ENCODE assay signal across 1 cellular context in the genomic region with DNA sequence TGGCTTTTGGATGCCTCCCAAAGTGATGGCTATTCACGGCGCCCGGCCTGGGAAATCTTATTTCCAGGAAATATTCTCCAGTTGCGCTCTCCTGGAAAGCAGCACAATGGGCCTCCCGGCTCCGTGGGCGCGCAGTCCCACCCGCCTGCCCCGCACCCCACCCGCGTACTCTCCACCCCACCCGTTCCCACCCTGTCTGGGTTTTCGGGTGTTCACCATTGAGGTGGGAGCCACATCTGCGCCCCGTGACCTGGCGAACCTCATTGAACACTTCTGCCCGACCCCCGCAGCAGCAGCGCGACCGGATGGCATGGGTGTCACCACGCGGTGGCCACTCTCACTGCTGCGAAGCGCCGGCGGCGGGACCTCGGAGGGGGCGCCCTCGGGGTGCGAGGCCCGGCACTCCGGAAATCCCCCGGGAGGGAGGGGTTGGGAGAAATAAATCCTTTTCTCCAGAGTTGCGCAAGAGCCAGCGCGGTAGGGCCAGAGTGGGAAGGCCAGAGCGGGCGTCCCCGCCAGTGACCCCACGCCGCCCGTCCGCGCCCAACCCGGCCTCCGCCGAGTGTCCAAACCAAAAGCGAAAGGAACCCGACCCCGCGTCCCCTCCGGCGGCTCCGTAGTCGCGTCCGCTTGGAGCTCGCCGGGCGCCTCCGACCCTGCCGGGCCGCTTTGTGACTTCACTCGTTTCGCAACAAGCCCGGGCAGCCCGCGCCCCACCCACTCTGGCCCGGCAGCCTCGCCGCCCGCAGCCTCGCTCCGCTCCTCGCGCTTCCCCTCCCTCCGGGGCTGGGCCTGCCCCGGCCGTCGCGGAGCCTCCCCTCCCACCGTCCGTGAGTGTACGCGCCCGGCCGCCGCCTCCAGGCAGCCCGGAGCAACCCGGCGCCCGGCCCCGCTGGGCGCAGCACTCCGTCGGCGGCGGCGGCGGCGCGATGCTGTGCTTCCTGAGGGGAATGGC.
TF ChIP-seq lines count a peak whose summit lies in the region.

A gene with protein sequence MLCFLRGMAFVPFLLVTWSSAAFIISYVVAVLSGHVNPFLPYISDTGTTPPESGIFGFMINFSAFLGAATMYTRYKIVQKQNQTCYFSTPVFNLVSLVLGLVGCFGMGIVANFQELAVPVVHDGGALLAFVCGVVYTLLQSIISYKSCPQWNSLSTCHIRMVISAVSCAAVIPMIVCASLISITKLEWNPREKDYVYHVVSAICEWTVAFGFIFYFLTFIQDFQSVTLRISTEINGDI (plus strand): TSS at position 720 of the 955 bp plus-strand sequence. CDS start 210 bp downstream, at position 930.

TF ChIP-seq in K562, 482 proteins besides CTCF, POLR2A, EP300 and RAD21 (continued from another document and continues in another):
- TF ChIP-seq YY1 (IDR thresholded peaks at IDR 0.05; ENCODE audit: borderline replicate concordance in 1 of 3, control insufficient read depth in 1 of 3, extremely low read depth in 1 of 3, insufficient read depth in 3 of 3, insufficient read length in 1 of 3, insufficient replicate concordance in 2 of 3, low read depth in 1 of 3, low read length in 2 of 3) (peak in 2 of 3 experiments; percentile 48 to 66), ZNF140 (CRISPR knock-in tag; IDR thresholded peaks at IDR 0.05) (no peak), FOXK1 (CRISPR knock-in tag; IDR thresholded peaks at IDR 0.05; ENCODE audit: borderline replicate concordance) (no peak), POLR2G (IDR thresholded peaks at IDR 0.05; ENCODE audit: low read depth, low read length) (peak; percentile 96), HEY1 (CRISPR knock-in tag; IDR thresholded peaks at IDR 0.05; ENCODE audit: borderline replicate concordance) (0 out of 2 replicates have a peak, but pooled peaks have one; percentile 35), RBM22 (IDR thresholded peaks at IDR 0.05; ENCODE audit: low read depth, low read length, poor library complexity, severe bottlenecking) (peak; percentile 68), PHF20 (IDR thresholded peaks at IDR 0.05; ENCODE audit: partially characterized antibody) (peak; percentile 61), MEF2A (IDR thresholded peaks at IDR 0.05; ENCODE audit: control insufficient read depth, low read depth, low read length) (no peak), IRF2 (CRISPR knock-in tag; IDR thresholded peaks at IDR 0.05) (peak; percentile 87), HNRNPH1 (optimal IDR thresholded peaks at IDR 0.05; ENCODE audit: low read depth, low read length) (no peak), RAD51 (IDR thresholded peaks at IDR 0.05; ENCODE audit: borderline replicate concordance, low read depth) (no peak), GTF2A2 (tag; IDR thresholded peaks at IDR 0.05) (no peak), ZKSCAN1 (IDR thresholded peaks at IDR 0.05; ENCODE audit: low read depth, low read length) (no peak), ETS2 (tag; IDR thresholded peaks at IDR 0.05; ENCODE audit: borderline replicate concordance, poor library complexity, severe bottlenecking) (no peak), HMG20A (CRISPR knock-in tag; conservative IDR thresholded peaks at IDR 0.05) (no peak), ATF7 (IDR thresholded peaks at IDR 0.05) (peak; percentile 98), CCAR2 (IDR thresholded peaks at IDR 0.05; ENCODE audit: low read depth, low read length) (no peak), BRCA1 (IDR thresholded peaks at IDR 0.05) (no peak), BRCA1 (CRISPR knock-in tag; IDR thresholded peaks at IDR 0.05) (no peak), HLTF (IDR thresholded peaks at IDR 0.05) (no peak), PRPF4 (IDR thresholded peaks at IDR 0.05; ENCODE audit: insufficient read depth, low read depth, low read length, poor library complexity, severe bottlenecking) (no peak), ZNF124 (CRISPR knock-in tag; IDR thresholded peaks at IDR 0.05) (no peak), ZNF764 (CRISPR knock-in tag; IDR thresholded peaks at IDR 0.05; ENCODE audit: low read depth) (no peak), SLC30A9 (CRISPR knock-in tag; IDR thresholded peaks at IDR 0.05) (no peak), HDGF (IDR thresholded peaks at IDR 0.05) (no peak), ZNF24 (IDR thresholded peaks at IDR 0.05) (peak; percentile 72; the same call in 1 of the 2 replicates), SPI1 (IDR thresholded peaks at IDR 0.05; ENCODE audit: borderline replicate concordance, low read depth, low read length) (no peak), ZNF239 (CRISPR knock-in tag; IDR thresholded peaks at IDR 0.05) (no peak), ZNF76 (CRISPR knock-in tag; IDR thresholded peaks at IDR 0.05; ENCODE audit: borderline replicate concordance) (no peak), KHSRP (IDR thresholded peaks at IDR 0.05) (no peak), SP2 (IDR thresholded peaks at IDR 0.05; ENCODE audit: extremely low read depth, low read depth, low read length, poor library complexity, severe bottlenecking) (no peak), RFX1 (IDR thresholded peaks at IDR 0.05) (no peak), DACH1 (IDR thresholded peaks at IDR 0.05; ENCODE audit: partially characterized antibody) (no peak), ESRRB (CRISPR knock-in tag; IDR thresholded peaks at IDR 0.05; ENCODE audit: borderline replicate concordance) (no peak), XRCC4 (IDR thresholded peaks at IDR 0.05; ENCODE audit: extremely low read depth, insufficient read depth, insufficient read length) (no peak), CHD2 (IDR thresholded peaks at IDR 0.05; ENCODE audit: low read depth, low read length) (no peak)
- TF ChIP-seq, protein P1, sequence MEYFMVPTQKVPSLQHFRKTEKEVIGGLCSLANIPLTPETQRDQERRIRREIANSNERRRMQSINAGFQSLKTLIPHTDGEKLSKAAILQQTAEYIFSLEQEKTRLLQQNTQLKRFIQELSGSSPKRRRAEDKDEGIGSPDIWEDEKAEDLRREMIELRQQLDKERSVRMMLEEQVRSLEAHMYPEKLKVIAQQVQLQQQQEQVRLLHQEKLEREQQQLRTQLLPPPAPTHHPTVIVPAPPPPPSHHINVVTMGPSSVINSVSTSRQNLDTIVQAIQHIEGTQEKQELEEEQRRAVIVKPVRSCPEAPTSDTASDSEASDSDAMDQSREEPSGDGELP (CRISPR knock-in tag; IDR thresholded peaks at IDR 0.05; ENCODE audit: borderline replicate concordance): no peak; the same call in 1 of the 2 replicates
- TF ChIP-seq, protein P2, sequence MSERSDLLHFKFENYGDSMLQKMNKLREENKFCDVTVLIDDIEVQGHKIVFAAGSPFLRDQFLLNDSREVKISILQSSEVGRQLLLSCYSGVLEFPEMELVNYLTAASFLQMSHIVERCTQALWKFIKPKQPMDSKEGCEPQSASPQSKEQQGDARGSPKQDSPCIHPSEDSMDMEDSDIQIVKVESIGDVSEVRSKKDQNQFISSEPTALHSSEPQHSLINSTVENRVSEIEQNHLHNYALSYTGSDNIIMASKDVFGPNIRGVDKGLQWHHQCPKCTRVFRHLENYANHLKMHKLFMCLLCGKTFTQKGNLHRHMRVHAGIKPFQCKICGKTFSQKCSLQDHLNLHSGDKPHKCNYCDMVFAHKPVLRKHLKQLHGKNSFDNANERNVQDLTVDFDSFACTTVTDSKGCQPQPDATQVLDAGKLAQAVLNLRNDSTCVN (CRISPR knock-in tag; IDR thresholded peaks at IDR 0.05): no peak
- TF ChIP-seq, protein P3, sequence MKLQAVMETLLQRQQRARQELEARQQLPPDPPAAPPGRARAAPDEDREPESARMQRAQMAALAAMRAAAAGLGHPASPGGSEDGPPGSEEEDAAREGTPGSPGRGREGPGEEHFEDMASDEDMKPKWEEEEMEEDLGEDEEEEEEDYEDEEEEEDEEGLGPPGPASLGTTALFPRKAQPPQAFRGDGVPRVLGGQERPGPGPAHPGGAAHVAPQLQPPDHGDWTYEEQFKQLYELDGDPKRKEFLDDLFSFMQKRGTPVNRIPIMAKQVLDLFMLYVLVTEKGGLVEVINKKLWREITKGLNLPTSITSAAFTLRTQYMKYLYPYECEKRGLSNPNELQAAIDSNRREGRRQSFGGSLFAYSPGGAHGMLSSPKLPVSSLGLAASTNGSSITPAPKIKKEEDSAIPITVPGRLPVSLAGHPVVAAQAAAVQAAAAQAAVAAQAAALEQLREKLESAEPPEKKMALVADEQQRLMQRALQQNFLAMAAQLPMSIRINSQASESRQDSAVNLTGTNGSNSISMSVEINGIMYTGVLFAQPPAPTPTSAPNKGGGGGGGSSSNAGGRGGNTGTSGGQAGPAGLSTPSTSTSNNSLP (IDR thresholded peaks at IDR 0.05; ENCODE audit: borderline replicate concordance, low read depth, low read length): no peak
- TF ChIP-seq, protein P4, sequence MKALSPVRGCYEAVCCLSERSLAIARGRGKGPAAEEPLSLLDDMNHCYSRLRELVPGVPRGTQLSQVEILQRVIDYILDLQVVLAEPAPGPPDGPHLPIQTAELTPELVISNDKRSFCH (CRISPR knock-in tag; IDR thresholded peaks at IDR 0.05): no peak
- TF ChIP-seq, protein P4 (tag; IDR thresholded peaks at IDR 0.05): peak; percentile 64
- TF ChIP-seq, protein P5, sequence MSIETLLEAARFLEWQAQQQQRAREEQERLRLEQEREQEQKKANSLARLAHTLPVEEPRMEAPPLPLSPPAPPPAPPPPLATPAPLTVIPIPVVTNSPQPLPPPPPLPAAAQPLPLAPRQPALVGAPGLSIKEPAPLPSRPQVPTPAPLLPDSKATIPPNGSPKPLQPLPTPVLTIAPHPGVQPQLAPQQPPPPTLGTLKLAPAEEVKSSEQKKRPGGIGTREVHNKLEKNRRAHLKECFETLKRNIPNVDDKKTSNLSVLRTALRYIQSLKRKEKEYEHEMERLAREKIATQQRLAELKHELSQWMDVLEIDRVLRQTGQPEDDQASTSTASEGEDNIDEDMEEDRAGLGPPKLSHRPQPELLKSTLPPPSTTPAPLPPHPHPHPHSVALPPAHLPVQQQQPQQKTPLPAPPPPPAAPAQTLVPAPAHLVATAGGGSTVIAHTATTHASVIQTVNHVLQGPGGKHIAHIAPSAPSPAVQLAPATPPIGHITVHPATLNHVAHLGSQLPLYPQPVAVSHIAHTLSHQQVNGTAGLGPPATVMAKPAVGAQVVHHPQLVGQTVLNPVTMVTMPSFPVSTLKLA (conservative IDR thresholded peaks at IDR 0.05): peak; percentile 36 to 60; a peak in 3 of 4 replicates
- TF ChIP-seq, protein P6, sequence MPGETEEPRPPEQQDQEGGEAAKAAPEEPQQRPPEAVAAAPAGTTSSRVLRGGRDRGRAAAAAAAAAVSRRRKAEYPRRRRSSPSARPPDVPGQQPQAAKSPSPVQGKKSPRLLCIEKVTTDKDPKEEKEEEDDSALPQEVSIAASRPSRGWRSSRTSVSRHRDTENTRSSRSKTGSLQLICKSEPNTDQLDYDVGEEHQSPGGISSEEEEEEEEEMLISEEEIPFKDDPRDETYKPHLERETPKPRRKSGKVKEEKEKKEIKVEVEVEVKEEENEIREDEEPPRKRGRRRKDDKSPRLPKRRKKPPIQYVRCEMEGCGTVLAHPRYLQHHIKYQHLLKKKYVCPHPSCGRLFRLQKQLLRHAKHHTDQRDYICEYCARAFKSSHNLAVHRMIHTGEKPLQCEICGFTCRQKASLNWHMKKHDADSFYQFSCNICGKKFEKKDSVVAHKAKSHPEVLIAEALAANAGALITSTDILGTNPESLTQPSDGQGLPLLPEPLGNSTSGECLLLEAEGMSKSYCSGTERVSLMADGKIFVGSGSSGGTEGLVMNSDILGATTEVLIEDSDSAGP (CRISPR knock-in tag; IDR thresholded peaks at IDR 0.05): no peak
- TF ChIP-seq, protein P7, sequence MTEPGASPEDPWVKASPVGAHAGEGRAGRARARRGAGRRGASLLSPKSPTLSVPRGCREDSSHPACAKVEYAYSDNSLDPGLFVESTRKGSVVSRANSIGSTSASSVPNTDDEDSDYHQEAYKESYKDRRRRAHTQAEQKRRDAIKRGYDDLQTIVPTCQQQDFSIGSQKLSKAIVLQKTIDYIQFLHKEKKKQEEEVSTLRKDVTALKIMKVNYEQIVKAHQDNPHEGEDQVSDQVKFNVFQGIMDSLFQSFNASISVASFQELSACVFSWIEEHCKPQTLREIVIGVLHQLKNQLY (CRISPR knock-in tag; conservative IDR thresholded peaks at IDR 0.05): no peak
- TF ChIP-seq, protein P8, sequence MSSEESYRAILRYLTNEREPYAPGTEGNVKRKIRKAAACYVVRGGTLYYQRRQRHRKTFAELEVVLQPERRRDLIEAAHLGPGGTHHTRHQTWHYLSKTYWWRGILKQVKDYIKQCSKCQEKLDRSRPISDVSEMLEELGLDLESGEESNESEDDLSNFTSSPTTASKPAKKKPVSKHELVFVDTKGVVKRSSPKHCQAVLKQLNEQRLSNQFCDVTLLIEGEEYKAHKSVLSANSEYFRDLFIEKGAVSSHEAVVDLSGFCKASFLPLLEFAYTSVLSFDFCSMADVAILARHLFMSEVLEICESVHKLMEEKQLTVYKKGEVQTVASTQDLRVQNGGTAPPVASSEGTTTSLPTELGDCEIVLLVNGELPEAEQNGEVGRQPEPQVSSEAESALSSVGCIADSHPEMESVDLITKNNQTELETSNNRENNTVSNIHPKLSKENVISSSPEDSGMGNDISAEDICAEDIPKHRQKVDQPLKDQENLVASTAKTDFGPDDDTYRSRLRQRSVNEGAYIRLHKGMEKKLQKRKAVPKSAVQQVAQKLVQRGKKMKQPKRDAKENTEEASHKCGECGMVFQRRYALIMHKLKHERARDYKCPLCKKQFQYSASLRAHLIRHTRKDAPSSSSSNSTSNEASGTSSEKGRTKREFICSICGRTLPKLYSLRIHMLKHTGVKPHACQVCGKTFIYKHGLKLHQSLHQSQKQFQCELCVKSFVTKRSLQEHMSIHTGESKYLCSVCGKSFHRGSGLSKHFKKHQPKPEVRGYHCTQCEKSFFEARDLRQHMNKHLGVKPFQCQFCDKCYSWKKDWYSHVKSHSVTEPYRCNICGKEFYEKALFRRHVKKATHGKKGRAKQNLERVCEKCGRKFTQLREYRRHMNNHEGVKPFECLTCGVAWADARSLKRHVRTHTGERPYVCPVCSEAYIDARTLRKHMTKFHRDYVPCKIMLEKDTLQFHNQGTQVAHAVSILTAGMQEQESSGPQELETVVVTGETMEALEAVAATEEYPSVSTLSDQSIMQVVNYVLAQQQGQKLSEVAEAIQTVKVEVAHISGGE (CRISPR knock-in tag; IDR thresholded peaks at IDR 0.05): no peak
- TF ChIP-seq, protein P9, sequence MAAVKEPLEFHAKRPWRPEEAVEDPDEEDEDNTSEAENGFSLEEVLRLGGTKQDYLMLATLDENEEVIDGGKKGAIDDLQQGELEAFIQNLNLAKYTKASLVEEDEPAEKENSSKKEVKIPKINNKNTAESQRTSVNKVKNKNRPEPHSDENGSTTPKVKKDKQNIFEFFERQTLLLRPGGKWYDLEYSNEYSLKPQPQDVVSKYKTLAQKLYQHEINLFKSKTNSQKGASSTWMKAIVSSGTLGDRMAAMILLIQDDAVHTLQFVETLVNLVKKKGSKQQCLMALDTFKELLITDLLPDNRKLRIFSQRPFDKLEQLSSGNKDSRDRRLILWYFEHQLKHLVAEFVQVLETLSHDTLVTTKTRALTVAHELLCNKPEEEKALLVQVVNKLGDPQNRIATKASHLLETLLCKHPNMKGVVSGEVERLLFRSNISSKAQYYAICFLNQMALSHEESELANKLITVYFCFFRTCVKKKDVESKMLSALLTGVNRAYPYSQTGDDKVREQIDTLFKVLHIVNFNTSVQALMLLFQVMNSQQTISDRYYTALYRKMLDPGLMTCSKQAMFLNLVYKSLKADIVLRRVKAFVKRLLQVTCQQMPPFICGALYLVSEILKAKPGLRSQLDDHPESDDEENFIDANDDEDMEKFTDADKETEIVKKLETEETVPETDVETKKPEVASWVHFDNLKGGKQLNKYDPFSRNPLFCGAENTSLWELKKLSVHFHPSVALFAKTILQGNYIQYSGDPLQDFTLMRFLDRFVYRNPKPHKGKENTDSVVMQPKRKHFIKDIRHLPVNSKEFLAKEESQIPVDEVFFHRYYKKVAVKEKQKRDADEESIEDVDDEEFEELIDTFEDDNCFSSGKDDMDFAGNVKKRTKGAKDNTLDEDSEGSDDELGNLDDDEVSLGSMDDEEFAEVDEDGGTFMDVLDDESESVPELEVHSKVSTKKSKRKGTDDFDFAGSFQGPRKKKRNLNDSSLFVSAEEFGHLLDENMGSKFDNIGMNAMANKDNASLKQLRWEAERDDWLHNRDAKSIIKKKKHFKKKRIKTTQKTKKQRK (IDR thresholded peaks at IDR 0.05; ENCODE audit: borderline replicate concordance, low read depth, low read length): no peak
